1 cellular context compared by ENCODE assay signal in genomic region chr14:99273025-99273723, GRCh38.
TF ChIP-seq lines count a peak whose summit lies in the region.

No MANE protein-coding gene starts in this region.

TF ChIP-seq in GM23338, 12 proteins besides CTCF, POLR2A, EP300 and RAD21 (continued from another document):
- no peak for TF ChIP-seq ETS1 (IDR thresholded peaks at IDR 0.05)
- TF ChIP-seq REST (IDR thresholded peaks at IDR 0.05; ENCODE audit: unreplicated experiment): no peak
- TF ChIP-seq EZH2 (IDR thresholded peaks at IDR 0.05; ENCODE audit: low read depth, unreplicated experiment): no peak
